5 cellular contexts compared by ENCODE assay signal in genomic region chr14:92613681-92614260, GRCh38.
"Had no signal": no experiment of that assay in that cellular context is flagged by ENCODE, and none has a peak within 500 bp of the region (broad histone marks: within the 10 kb centered on the region; RNA-seq: fewer than 3 reads in every experiment).

No MANE protein-coding gene starts in this region.

- H3K9me3 Mint-ChIP-seq: activated CD4-positive, alpha-beta memory T cell treated with anti-CD3 and anti-CD28 coated beads for 36 hours; neural progenitor cell had no signal

- H3K4me1 Mint-ChIP-seq: neural progenitor cell had no signal

- H3K36me3 ChIP-seq: neural progenitor cell, transverse colon had no signal

- H3K4me1 ChIP-seq: neural progenitor cell had no signal

- H3K27me3 Mint-ChIP-seq: activated CD4-positive, alpha-beta memory T cell treated with anti-CD3 and anti-CD28 coated beads for 36 hours had no signal

- H3K27me3 ChIP-seq: heart left ventricle, neural progenitor cell, transverse colon had no signal

- H3K36me3 Mint-ChIP-seq: activated CD4-positive, alpha-beta memory T cell treated with anti-CD3 and anti-CD28 coated beads for 36 hours; neural progenitor cell had no signal

- H3K4me3 Mint-ChIP-seq: activated CD4-positive, alpha-beta memory T cell treated with anti-CD3 and anti-CD28 coated beads for 36 hours; neural progenitor cell had no signal

- H3K4me3 ChIP-seq: heart left ventricle, neural progenitor cell, transverse colon had no signal

- H3K9me3 ChIP-seq: heart left ventricle, transverse colon had no signal

- H3K27ac Mint-ChIP-seq: activated CD4-positive, alpha-beta memory T cell treated with anti-CD3 and anti-CD28 coated beads for 36 hours; neural progenitor cell had no signal

- H3K27ac ChIP-seq: heart left ventricle, neural progenitor cell, parathyroid adenoma, transverse colon had no signal
